Comparison of ENCODE assay signal across 1 cellular context in the genomic region with DNA sequence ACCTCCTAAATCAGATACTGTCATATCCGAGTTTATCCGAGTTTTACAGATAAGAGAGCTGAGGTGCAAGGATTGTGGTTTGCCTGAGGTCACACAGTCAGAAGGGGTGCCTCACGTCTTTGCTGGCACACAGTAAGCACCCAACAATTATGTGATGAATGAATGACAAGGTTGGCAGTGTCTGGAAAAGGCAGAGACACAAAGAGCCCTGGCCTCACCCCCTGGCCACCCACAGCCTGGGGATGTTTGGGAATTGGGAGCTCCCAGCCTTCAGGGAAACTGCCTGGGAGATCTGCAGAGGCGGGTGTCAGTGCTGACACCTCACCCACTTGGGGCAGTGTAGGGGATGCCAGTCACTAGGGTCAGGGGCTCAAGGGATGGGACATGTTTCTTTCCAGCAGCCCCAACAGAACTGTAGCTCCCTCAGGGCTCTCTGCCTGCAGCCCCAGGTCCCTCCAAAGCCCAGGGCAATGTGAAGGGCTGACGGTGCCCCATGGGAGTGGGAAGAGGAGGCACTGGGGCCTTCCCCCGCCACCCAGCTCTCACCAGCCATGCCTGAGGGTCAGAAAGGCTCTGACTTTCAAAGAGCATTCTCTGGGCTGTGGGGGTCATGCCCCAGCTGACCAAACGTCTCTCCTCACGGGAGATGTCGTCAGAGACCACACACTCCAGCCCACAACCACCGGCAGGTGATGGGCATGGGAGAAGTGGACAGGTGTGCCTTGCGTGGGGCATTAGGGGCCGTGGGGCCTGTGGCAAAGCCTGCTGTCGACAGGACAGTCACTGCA.
TF ChIP-seq lines count a peak whose summit lies in the region.

No MANE protein-coding gene starts in this region.

TF ChIP-seq in H1, 55 proteins besides CTCF, POLR2A, EP300 and RAD21:
- TF ChIP-seq RBBP5 (IDR thresholded peaks at IDR 0.05; ENCODE audit: borderline replicate concordance, low read depth, low read length) (no peak), BCL11A (IDR thresholded peaks at IDR 0.05; ENCODE audit: low read depth in 2 of 2, low read length in 2 of 2) (no peak), ZNF274 (IDR thresholded peaks at IDR 0.05; ENCODE audit: borderline replicate concordance, extremely low read depth, low read length) (no peak), TAF7 (optimal IDR thresholded peaks at IDR 0.05; ENCODE audit: borderline replicate concordance, low read depth, low read length) (no peak), PHF8 (conservative IDR thresholded peaks at IDR 0.05; ENCODE audit: low read depth, low read length) (no peak), NRF1 (IDR thresholded peaks at IDR 0.05; ENCODE audit: low read depth, low read length) (no peak), SP4 (IDR thresholded peaks at IDR 0.05; ENCODE audit: low read length) (no peak), KDM1A (IDR thresholded peaks at IDR 0.05; ENCODE audit: borderline replicate concordance, low read length) (no peak), CREB1 (IDR thresholded peaks at IDR 0.05) (no peak), SIRT6 (IDR thresholded peaks at IDR 0.05; ENCODE audit: low read length) (no peak), EZH2 (IDR thresholded peaks at IDR 0.05; ENCODE audit: low read depth, low read length, severe bottlenecking) (no peak), CTBP2 (IDR thresholded peaks at IDR 0.05; ENCODE audit: borderline replicate concordance, insufficient read depth, insufficient read length, low read length) (no peak), POLR2AphosphoS5 (IDR thresholded peaks at IDR 0.05; ENCODE audit: low read depth, low read length) (no peak), CBX8 (IDR thresholded peaks at IDR 0.05; ENCODE audit: borderline replicate concordance, low read depth, low read length) (no peak)
